In the genomic region with DNA sequence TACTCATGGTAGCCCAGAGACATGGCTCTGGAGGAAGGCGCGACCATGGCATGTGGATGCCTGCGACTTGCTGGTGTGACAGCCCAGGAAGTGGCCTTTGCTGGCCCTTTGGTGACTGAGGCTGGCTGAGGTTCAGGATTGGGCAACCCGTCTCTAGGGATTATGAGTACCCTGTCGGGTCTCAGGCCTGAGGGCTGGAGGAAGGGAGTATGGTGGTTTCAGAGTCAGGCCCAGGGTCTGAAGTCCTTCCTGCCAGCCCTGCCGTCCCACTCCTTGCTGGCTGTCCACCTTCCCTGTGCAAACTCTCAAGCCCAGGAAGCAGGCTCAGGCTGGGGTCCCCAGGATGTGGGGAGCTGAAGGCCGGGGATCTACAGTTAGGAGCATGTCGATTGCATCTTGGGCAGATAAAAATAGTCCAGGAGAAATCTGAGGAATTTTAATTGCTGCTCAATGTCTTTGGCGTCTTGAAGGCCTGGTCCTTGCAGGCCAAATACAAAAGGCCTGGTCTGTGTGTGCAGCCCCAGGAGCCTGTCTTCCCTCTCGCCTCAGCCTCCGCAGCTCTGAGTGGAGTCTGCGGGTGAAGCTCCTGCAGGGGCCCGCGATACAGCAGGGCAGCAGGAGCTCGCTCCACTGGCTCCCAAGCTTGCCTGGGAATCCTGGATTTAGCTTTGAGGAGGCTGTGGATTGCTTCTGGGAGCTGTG, we compare ENCODE assay signal across 14 cellular contexts. TPM values are rescaled to one million over a fixed set of nuclear protein-coding genes. Genes with fewer than 3 reads are reported as not detected.
DNase-seq lines count a peak whose midpoint lies in the region; ATAC-seq and TF ChIP-seq lines count a peak whose summit lies in the region.
"Had no signal": no experiment of that assay in that cellular context is flagged by ENCODE, and none has a peak within 500 bp of the region (broad histone marks: within the 10 kb centered on the region; RNA-seq: fewer than 3 reads in every experiment).

No MANE protein-coding gene starts in this region.

- H3K27me3 Mint-ChIP-seq in Caco-2 (ENCODE audit: insufficient read depth, unreplicated experiment), result no peaks in the 10 kb centered on the region
- peaks cover 2% of the 10 kb centered on the region for H3K27me3 Mint-ChIP-seq in brain

- ATAC-seq in stimulated activated effector memory CD8-positive, alpha-beta T cell treated with anti-CD3 and anti-CD28 coated beads, Interleukin-12 subunit alpha, Interleukin-12 subunit beta, amount 100 ng/mL, for 72 hours, result no peak
- ATAC-seq in GM21360 (IDR thresholded peaks at IDR 0.05; ENCODE audit: unreplicated experiment) (no peak), GM21367 (IDR thresholded peaks at IDR 0.05; ENCODE audit: unreplicated experiment) (no peak), left colon (no peak), HG03095 (IDR thresholded peaks at IDR 0.05; ENCODE audit: unreplicated experiment) (no peak)

- CTCF ChIA-PET in Caco-2 (lab: Charles Lee), result interaction anchor here (0.6 kb wide), 1 partner anchor 233 kb away, joined by 5 read pairs; no protein-coding TSS in a partner anchor

- POLR2A ChIA-PET in Caco-2 (lab: Charles Lee), result no interaction called here

- BruUV-seq in Caco-2 (replicated peaks; lab: Mats Ljungman, UMichigan), result no TSS peak

- H3K36me3 Mint-ChIP-seq in Caco-2 (ENCODE audit: insufficient read depth, unreplicated experiment), result peaks cover 19% of the 10 kb centered on the region
- no peaks in the 10 kb centered on the region for H3K36me3 Mint-ChIP-seq in brain
- no peaks in the 10 kb centered on the region for H3K36me3 Mint-ChIP-seq in stimulated activated effector memory CD8-positive, alpha-beta T cell treated with anti-CD3 and anti-CD28 coated beads, Interleukin-12 subunit alpha, Interleukin-12 subunit beta, amount 100 ng/mL, for 72 hours

- H3K9me3 Mint-ChIP-seq in Caco-2 (ENCODE audit: unreplicated experiment), result no peaks in the 10 kb centered on the region
- H3K9me3 Mint-ChIP-seq in brain, result no peaks in the 10 kb centered on the region
- H3K9me3 Mint-ChIP-seq in stimulated activated effector memory CD8-positive, alpha-beta T cell treated with anti-CD3 and anti-CD28 coated beads, Interleukin-12 subunit alpha, Interleukin-12 subunit beta, amount 100 ng/mL, for 72 hours, result no peaks in the 10 kb centered on the region

- no peaks in the 10 kb centered on the region; the same call in 1 of the 2 replicates for H3K36me3 ChIP-seq in Caco-2 (ENCODE audit: control insufficient read depth, insufficient read depth, low read length)
- peaks cover 12% of the 10 kb centered on the region for H3K36me3 ChIP-seq in mesodermal cell (ENCODE audit: control insufficient read depth, insufficient read depth, low read length)

- WGBS in mesodermal cell (ENCODE audit: insufficient coverage in 2 of 2), 2 experiments, result 91 to 95% methylated on average over 13 to 15 of the region's 15 CpGs

- no peaks in the 10 kb centered on the region; the same call in 1 of the 2 replicates for H3K4me1 ChIP-seq in Caco-2
- peaks cover 40% of the 10 kb centered on the region for H3K4me1 ChIP-seq in mesodermal cell (ENCODE audit: control insufficient read depth, insufficient read depth, low read length, poor library complexity, severe bottlenecking)

- H3K4me1 Mint-ChIP-seq in Caco-2 (ENCODE audit: low read depth, unreplicated experiment) (peaks cover 6% of the 10 kb centered on the region), brain (peaks cover 65% of the 10 kb centered on the region)
- peaks cover 22% of the 10 kb centered on the region for H3K4me1 Mint-ChIP-seq in stimulated activated effector memory CD8-positive, alpha-beta T cell treated with anti-CD3 and anti-CD28 coated beads, Interleukin-12 subunit alpha, Interleukin-12 subunit beta, amount 100 ng/mL, for 72 hours

- H3K4me3 ChIP-seq in Caco-2 (ENCODE audit: low read depth, low read length) (no peak overlapping the region), mesodermal cell (ENCODE audit: extremely low read depth, insufficient read depth, low read length, poor library complexity, severe bottlenecking) (no peak overlapping the region)

- H3K27ac ChIP-seq in mesodermal cell (ENCODE audit: low read depth, low read length, severe bottlenecking), result peak overlapping the region; percentile 64

- no peak overlapping the region for H3K4me3 Mint-ChIP-seq in Caco-2 (ENCODE audit: unreplicated experiment)
- H3K4me3 Mint-ChIP-seq in brain, result peak overlapping the region in 1 of 5 experiments; percentile 20
- H3K4me3 Mint-ChIP-seq in stimulated activated effector memory CD8-positive, alpha-beta T cell treated with anti-CD3 and anti-CD28 coated beads, Interleukin-12 subunit alpha, Interleukin-12 subunit beta, amount 100 ng/mL, for 72 hours, result no peak overlapping the region

- DNase-seq in Caco-2 (peak in 1 of 2 experiments; percentile 37), left colon (no peak)
- no peak for DNase-seq in stimulated activated effector memory CD8-positive, alpha-beta T cell treated with anti-CD3 and anti-CD28 coated beads, Interleukin-12 subunit alpha, Interleukin-12 subunit beta, amount 100 ng/mL, for 72 hours (ENCODE audit: low spot score in 2 of 2)
- DNase-seq: activated effector memory CD4-positive, alpha-beta T cell treated with Interleukin-2 at 50 U/mL for 16 hours; anterior cingulate cortex; Calu3; hypothalamus; NCI-H187 treated with DMSO at 0.1 percent for 48 hours; NCI-H524 had no signal

- intact Hi-C loops in Caco-2 (cut with micrococcal nuclease; ENCODE audit: unreplicated experiment) (no loop called here), left colon (cut with DNase I, micrococcal nuclease) (no loop called here)

- H3K9me3 ChIP-seq in Caco-2 (no peaks in the 10 kb centered on the region), mesodermal cell (ENCODE audit: control insufficient read depth, low read length) (no peaks in the 10 kb centered on the region)

- H3K27me3 ChIP-seq in Caco-2 (replicated peaks; ENCODE audit: control insufficient read depth, insufficient read depth, low read length), result no peaks in the 10 kb centered on the region

- H3K27ac Mint-ChIP-seq in Caco-2 (ENCODE audit: unreplicated experiment) (peak overlapping the region; percentile 52), brain (peak overlapping the region in 3 of 5 experiments; percentile 38 to 86 (median 82))
- H3K27ac Mint-ChIP-seq in stimulated activated effector memory CD8-positive, alpha-beta T cell treated with anti-CD3 and anti-CD28 coated beads, Interleukin-12 subunit alpha, Interleukin-12 subunit beta, amount 100 ng/mL, for 72 hours, result peak overlapping the region; percentile 76

- TF ChIP-seq CTCF in Caco-2 (IDR thresholded peaks at IDR 0.05; ENCODE audit: insufficient read depth in 1 of 2, low read depth in 1 of 2, low read length in 1 of 2, severe bottlenecking in 1 of 2, unreplicated experiment in 1 of 2) (no peak), brain (conservative IDR thresholded peaks at IDR 0.05) (no peak)

RNA-seq across cellular contexts. Expression of a gene that starts 52.5 kb away (rescaled TPM):
- 37.9 and 54.9 TPM in 2 replicates for total RNA-seq in Caco-2 (2022)
- 3.0 TPM for polyA plus RNA-seq in brain (ENCODE audit: insufficient read depth, low read depth, low replicate concordance)
- polyA plus RNA-seq in mesodermal cell (2013, experiment 1 of 2), result 21.0 TPM
- 16.2 TPM for polyA plus RNA-seq in mesodermal cell (2013, experiment 2 of 2)
- 1 to 10 TPM; 1.6 to 5.6 TPM for total RNA-seq in left colon
